In genomic region chr11:44689265-44689664, GRCh38 we compare ENCODE assay signal across 37 cellular contexts. TPM values are rescaled to one million over a fixed set of nuclear protein-coding genes. Genes with fewer than 3 reads are reported as not detected.
"Had no signal": no experiment of that assay in that cellular context is flagged by ENCODE, and none has a peak within 500 bp of the region (broad histone marks: within the 10 kb centered on the region; RNA-seq: fewer than 3 reads in every experiment).

No MANE protein-coding gene starts in this region.

- DNase-seq: Kasumi-1, MG63, MM.1S, MV-4-11, NCI-H1048, NCI-H1092, NCI-H1092 treated with DMSO at 0.1 percent for 48 hours, NCI-H1105, NCI-H1105 treated with DMSO at 0.1 percent for 48 hours, NCI-H1417, NCI-H1417 treated with DMSO at 0.1 percent for 48 hours, NCI-H1436, NCI-H1436 treated with DMSO at 0.1 percent for 48 hours, NCI-H146, NCI-H1694, NCI-H1694 treated with DMSO at 0.1 percent for 48 hours, NCI-H187, NCI-H187 treated with DMSO at 0.1 percent for 48 hours, NCI-H1930, NCI-H2029, NCI-H2029 treated with DMSO at 0.1 percent for 48 hours, NCI-H2081, NCI-H2081 treated with DMSO at 0.1 percent for 48 hours, NCI-H2107, NCI-H2171, NCI-H2171 treated with DMSO at 0.1 percent for 48 hours, NCI-H2227 treated with DMSO at 0.1 percent for 48 hours, NCI-H226, NCI-H345, NCI-H446, NCI-H446 treated with DMSO at 0.1 percent for 48 hours, NCI-H510A, NCI-H510A treated with DMSO at 0.1 percent for 48 hours, NCI-H524, NCI-H524 treated with DMSO at 0.1 percent for 48 hours had no signal

- H3K36me3 ChIP-seq: MG63 had no signal

- H3K9me3 ChIP-seq: MG63 had no signal

- H3K4me3 ChIP-seq: MG63 had no signal

RNA-seq across cellular contexts. Expression of gene TSPAN18, which starts 37.5 kb away (rescaled TPM):
- total RNA-seq: LHCN-M2, NCI-H460 had no signal
